ENCODE assay signal across 21 cellular contexts in the genomic region with DNA sequence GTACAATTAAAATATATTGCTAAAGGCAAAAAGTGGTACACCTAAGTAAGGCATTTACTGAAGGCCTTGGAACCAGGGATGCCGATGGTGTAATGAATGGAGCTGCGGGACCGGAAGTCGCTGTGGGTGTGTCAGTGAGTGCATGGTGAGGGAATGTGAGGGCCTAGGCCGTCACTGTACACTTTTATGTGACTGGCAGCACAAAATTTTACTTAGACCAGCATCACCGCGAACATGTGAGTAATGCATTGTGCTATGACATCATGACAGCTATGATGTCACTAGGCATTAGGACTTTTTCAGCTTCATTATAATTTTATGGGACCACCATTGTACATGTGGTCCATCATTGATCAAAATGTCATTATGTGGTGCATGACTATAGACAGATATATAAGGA. TPM values are rescaled to one million over a fixed set of nuclear protein-coding genes. Genes with fewer than 3 reads are reported as not detected.
DNase-seq lines count a peak whose midpoint lies in the region; ATAC-seq and TF ChIP-seq lines count a peak whose summit lies in the region.
"Had no signal": no experiment of that assay in that cellular context is flagged by ENCODE, and none has a peak within 500 bp of the region (broad histone marks: within the 10 kb centered on the region; RNA-seq: fewer than 3 reads in every experiment).

No MANE protein-coding gene starts in this region.

- H3K36me3 ChIP-seq in GM23338 (ENCODE audit: insufficient read depth): no peaks in the 10 kb centered on the region
- no peaks in the 10 kb centered on the region for H3K36me3 ChIP-seq in trophoblast cell (ENCODE audit: control insufficient read depth in 1 of 2, insufficient read depth in 2 of 2, low read length in 2 of 2)

- H2AK5ac ChIP-seq in trophoblast cell (ENCODE audit: low read length): no peak overlapping the region

- H3K9me3 Mint-ChIP-seq in activated naive CD4-positive, alpha-beta T cell treated with anti-CD3 and anti-CD28 coated beads, Interleukin-2, amount 10 ng/mL, durations not matched to agents 7 days and 5 days: no peaks in the 10 kb centered on the region
- H3K9me3 Mint-ChIP-seq in GM23338: no peaks in the 10 kb centered on the region

- H3K4me1 ChIP-seq in GM23338 (ENCODE audit: insufficient read depth) (peaks cover 6% of the 10 kb centered on the region), trophoblast cell (ENCODE audit: control insufficient read depth in 1 of 2, insufficient read depth in 2 of 2, low read length in 2 of 2) (peaks cover 0 to 3% of the 10 kb centered on the region in 2 experiments)
- H3K4me1 ChIP-seq: A549 had no signal

- TF ChIP-seq CTCF in GM23338 (conservative IDR thresholded peaks at IDR 0.05; ENCODE audit: low read depth in 2 of 2): no peak
- TF ChIP-seq CTCF in VCaP (conservative IDR thresholded peaks at IDR 0.05): no peak

- no peak overlapping the region for H2BK12ac ChIP-seq in trophoblast cell (ENCODE audit: low read length)

- H3K36me3 Mint-ChIP-seq in activated naive CD4-positive, alpha-beta T cell treated with anti-CD3 and anti-CD28 coated beads, Interleukin-2, amount 10 ng/mL, durations not matched to agents 7 days and 5 days: no peaks in the 10 kb centered on the region
- H3K36me3 Mint-ChIP-seq in GM23338 (ENCODE audit: low read depth): no peaks in the 10 kb centered on the region

- H3K9me2 ChIP-seq in GM23338 (ENCODE audit: insufficient read depth): no peaks in the 10 kb centered on the region
- H3K9me2 ChIP-seq: SK-N-SH had no signal

- H3K4me3 ChIP-seq in GM23338: no peak overlapping the region
- no peak overlapping the region for H3K4me3 ChIP-seq in trophoblast cell (ENCODE audit: low read depth, low read length)
- H3K4me3 ChIP-seq: A549 had no signal

- H2BK5ac ChIP-seq in trophoblast cell (ENCODE audit: low read depth, low read length, poor library complexity): no peak overlapping the region

- H3K4me2 ChIP-seq in GM23338: no peak overlapping the region
- no peak overlapping the region for H3K4me2 ChIP-seq in trophoblast cell (ENCODE audit: low read length)
- H3K4me2 ChIP-seq: A549, SK-N-SH had no signal

- CTCF ChIA-PET in activated naive CD4-positive, alpha-beta T cell treated with anti-CD3 and anti-CD28 coated beads, Interleukin-2, amount 10 ng/mL, durations not matched to agents 7 days and 5 days (lab: Charles Lee): interaction anchor here (0.6 kb wide), 1 partner anchor 20 kb away, joined by 4 read pairs; no protein-coding TSS in a partner anchor

- H3K23ac ChIP-seq in trophoblast cell (ENCODE audit: low read length): no peak overlapping the region

- peaks cover 12% of the 10 kb centered on the region for H3K27me3 ChIP-seq in GM23338 (ENCODE audit: insufficient read depth)
- no peaks in the 10 kb centered on the region for H3K27me3 ChIP-seq in trophoblast cell (ENCODE audit: insufficient read depth, low read length)

- no peak overlapping the region for H3K4me3 Mint-ChIP-seq in activated naive CD4-positive, alpha-beta T cell treated with anti-CD3 and anti-CD28 coated beads, Interleukin-2, amount 10 ng/mL, durations not matched to agents 7 days and 5 days
- no peak overlapping the region for H3K4me3 Mint-ChIP-seq in GM23338

- H3K4ac ChIP-seq in trophoblast cell (ENCODE audit: low read depth, low read length): no peak overlapping the region

- H3K18ac ChIP-seq in trophoblast cell (ENCODE audit: low read length): no peak overlapping the region

- no peak overlapping the region for H4K12ac ChIP-seq in trophoblast cell (ENCODE audit: low read depth, low read length)

- H3K79me1 ChIP-seq in trophoblast cell (ENCODE audit: low read length): peaks cover 3% of the 10 kb centered on the region

- H3K14ac ChIP-seq in trophoblast cell (ENCODE audit: low read length): no peak overlapping the region

- no peak overlapping the region for H4K91ac ChIP-seq in trophoblast cell (ENCODE audit: low read depth, low read length)

- WGBS in trophoblast cell (ENCODE audit: extremely low coverage, insufficient coverage, insufficient read length): no CpG with 5 or more reads among the region's 7 CpGs

- peak; percentile 14 for DNase-seq in activated naive CD4-positive, alpha-beta T cell treated with anti-CD3 and anti-CD28 coated beads, Interleukin-2, amount 10 ng/mL, durations not matched to agents 7 days and 5 days
- DNase-seq in activated naive CD4-positive, alpha-beta T cell treated with Interleukin-2 at 50 U/mL for 16 hours: no peak
- DNase-seq in GM23338 (ENCODE audit: low spot score) (no peak), trophoblast cell (peak; percentile 69 to 85), pons (ENCODE audit: low spot score) (no peak), DMS 273 (lab: John Stamatoyannopoulos, UW; ENCODE audit: unreplicated experiment) (no peak)
- DNase-seq: C1 segment of cervical spinal cord, DMS 273 treated with DMSO at 0.1 percent for 48 hours, DND-41, HCEC 1CT, NCI-H1417, NCI-H187, NCI-H2107, NCI-H510A treated with DMSO at 0.1 percent for 48 hours, NCI-H82, RPMI8226, SHP77 treated with DMSO at 0.1 percent for 48 hours, SK-N-SH had no signal

- H2AFZ ChIP-seq in GM23338 (no peak overlapping the region), trophoblast cell (ENCODE audit: insufficient read depth, low read length, poor library complexity) (no peak overlapping the region)

- no peak overlapping the region for H3K27ac Mint-ChIP-seq in activated naive CD4-positive, alpha-beta T cell treated with anti-CD3 and anti-CD28 coated beads, Interleukin-2, amount 10 ng/mL, durations not matched to agents 7 days and 5 days
- H3K27ac Mint-ChIP-seq in GM23338: no peak overlapping the region

- no peaks in the 10 kb centered on the region for H3K9me3 ChIP-seq in trophoblast cell (ENCODE audit: insufficient read depth, low read depth, low read length)
- H3K9me3 ChIP-seq: A549, SK-N-SH had no signal

- H3K27ac ChIP-seq in GM23338 (ENCODE audit: low read depth): no peak overlapping the region
- peak overlapping the region; percentile 95; the same call in 1 of the 2 replicates for H3K27ac ChIP-seq in VCaP
- no peak overlapping the region for H3K27ac ChIP-seq in trophoblast cell (ENCODE audit: low read depth, low read length)
- H3K27ac ChIP-seq: A549 had no signal

- H3F3A ChIP-seq in GM23338 (replicated peaks; ENCODE audit: low read depth): no peaks in the 10 kb centered on the region

- H2BK120ac ChIP-seq in trophoblast cell (ENCODE audit: insufficient read depth, low read length, poor library complexity): no peak overlapping the region

- no peak for ATAC-seq in GM23338
- ATAC-seq in GM18861 (IDR thresholded peaks at IDR 0.05; ENCODE audit: unreplicated experiment): no peak
- ATAC-seq: A549 had no signal

- peaks cover 45% of the 10 kb centered on the region for H3K27me3 Mint-ChIP-seq in activated naive CD4-positive, alpha-beta T cell treated with anti-CD3 and anti-CD28 coated beads, Interleukin-2, amount 10 ng/mL, durations not matched to agents 7 days and 5 days
- H3K27me3 Mint-ChIP-seq in GM23338 (ENCODE audit: insufficient read depth, low read depth, poor library complexity): peaks cover 2% of the 10 kb centered on the region

- H4K8ac ChIP-seq in trophoblast cell (ENCODE audit: low read depth, low read length): no peak overlapping the region

- no peak overlapping the region for H3K9ac ChIP-seq in trophoblast cell (ENCODE audit: low read length)
- H3K9ac ChIP-seq: SK-N-SH had no signal

- H4K20me1 ChIP-seq in GM23338 (replicated peaks; ENCODE audit: insufficient read depth): no peaks in the 10 kb centered on the region

- no peaks in the 10 kb centered on the region for H3K79me2 ChIP-seq in GM23338 (replicated peaks; ENCODE audit: insufficient read depth)
- H3K79me2 ChIP-seq in trophoblast cell (ENCODE audit: control insufficient read depth, insufficient read depth, low read length, poor library complexity): no peaks in the 10 kb centered on the region

- peaks cover 12% of the 10 kb centered on the region for H3K4me1 Mint-ChIP-seq in activated naive CD4-positive, alpha-beta T cell treated with anti-CD3 and anti-CD28 coated beads, Interleukin-2, amount 10 ng/mL, durations not matched to agents 7 days and 5 days
- H3K4me1 Mint-ChIP-seq in GM23338: peaks cover 4% of the 10 kb centered on the region; the same call in 1 of the 3 replicates

TF ChIP-seq in GM23338, 12 proteins besides CTCF, POLR2A, EP300 and RAD21 (continues in another document):
- peak; percentile 41; the same call in 1 of the 2 replicates for TF ChIP-seq CREB1 (CRISPR knock-in tag; IDR thresholded peaks at IDR 0.05; ENCODE audit: low read depth)
- TF ChIP-seq, protein P1, sequence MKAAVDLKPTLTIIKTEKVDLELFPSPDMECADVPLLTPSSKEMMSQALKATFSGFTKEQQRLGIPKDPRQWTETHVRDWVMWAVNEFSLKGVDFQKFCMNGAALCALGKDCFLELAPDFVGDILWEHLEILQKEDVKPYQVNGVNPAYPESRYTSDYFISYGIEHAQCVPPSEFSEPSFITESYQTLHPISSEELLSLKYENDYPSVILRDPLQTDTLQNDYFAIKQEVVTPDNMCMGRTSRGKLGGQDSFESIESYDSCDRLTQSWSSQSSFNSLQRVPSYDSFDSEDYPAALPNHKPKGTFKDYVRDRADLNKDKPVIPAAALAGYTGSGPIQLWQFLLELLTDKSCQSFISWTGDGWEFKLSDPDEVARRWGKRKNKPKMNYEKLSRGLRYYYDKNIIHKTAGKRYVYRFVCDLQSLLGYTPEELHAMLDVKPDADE (IDR thresholded peaks at IDR 0.05): no peak

RNA-seq across cellular contexts. Expression of a gene that starts 14.7 kb away (rescaled TPM):
- 0.39 and 0.45 TPM in 2 replicates for total RNA-seq in GM23338 (2014; rRNA removed; shearing (Covaris generic))
- 0.33 and 0.42 TPM in 2 replicates for polyA plus RNA-seq in GM23338 (2016; fragmentation: Nextera tagmentation; extraction: Ambion mirVana)
- 1.2 and 1.4 TPM in 2 replicates for polyA plus RNA-seq in trophoblast cell (2013)
- polyA plus RNA-seq: A549, SK-N-SH had no signal

RNA-seq across cellular contexts. Expression of a gene that starts 33.9 kb away (rescaled TPM):
- 1.4 TPM in 1 of 2 replicates, not detected in the other for total RNA-seq in GM23338 (2014; rRNA removed; shearing (Covaris generic))
- 0.16 and 0.30 TPM in 2 replicates for polyA plus RNA-seq in GM23338 (2016; fragmentation: Nextera tagmentation; extraction: Ambion mirVana)
- polyA plus RNA-seq in trophoblast cell (2013): 0.07 and 0.08 TPM in 2 replicates

RNA-seq across cellular contexts. Expression of a gene that starts 51.2 kb away (rescaled TPM):
- total RNA-seq in GM23338 (2014; rRNA removed; shearing (Covaris generic)): 0.07 TPM in 1 of 2 replicates, not detected in the other
- polyA plus RNA-seq in GM23338 (2016; fragmentation: Nextera tagmentation; extraction: Ambion mirVana): 0.08 and 0.96 TPM in 2 replicates
- 0.30 and 0.39 TPM in 2 replicates for polyA plus RNA-seq in trophoblast cell (2013)
- polyA plus RNA-seq: SK-N-SH had no signal

Comparison
In these comparisons a context has a peak if more than half of its experiments do, and no peak if none do; other contexts are left out.
1. DNase-seq: peak in activated naive CD4-positive, alpha-beta T cell treated with anti-CD3 and anti-CD28 coated beads, Interleukin-2, amount 10 ng/mL, durations not matched to agents 7 days and 5 days (single experiment) and trophoblast cell (2 of 2); none in activated naive CD4-positive, alpha-beta T cell treated with Interleukin-2 at 50 U/mL for 16 hours (single experiment), GM23338 (single experiment), pons (single experiment) and DMS 273 (single experiment).